In the genomic region with DNA sequence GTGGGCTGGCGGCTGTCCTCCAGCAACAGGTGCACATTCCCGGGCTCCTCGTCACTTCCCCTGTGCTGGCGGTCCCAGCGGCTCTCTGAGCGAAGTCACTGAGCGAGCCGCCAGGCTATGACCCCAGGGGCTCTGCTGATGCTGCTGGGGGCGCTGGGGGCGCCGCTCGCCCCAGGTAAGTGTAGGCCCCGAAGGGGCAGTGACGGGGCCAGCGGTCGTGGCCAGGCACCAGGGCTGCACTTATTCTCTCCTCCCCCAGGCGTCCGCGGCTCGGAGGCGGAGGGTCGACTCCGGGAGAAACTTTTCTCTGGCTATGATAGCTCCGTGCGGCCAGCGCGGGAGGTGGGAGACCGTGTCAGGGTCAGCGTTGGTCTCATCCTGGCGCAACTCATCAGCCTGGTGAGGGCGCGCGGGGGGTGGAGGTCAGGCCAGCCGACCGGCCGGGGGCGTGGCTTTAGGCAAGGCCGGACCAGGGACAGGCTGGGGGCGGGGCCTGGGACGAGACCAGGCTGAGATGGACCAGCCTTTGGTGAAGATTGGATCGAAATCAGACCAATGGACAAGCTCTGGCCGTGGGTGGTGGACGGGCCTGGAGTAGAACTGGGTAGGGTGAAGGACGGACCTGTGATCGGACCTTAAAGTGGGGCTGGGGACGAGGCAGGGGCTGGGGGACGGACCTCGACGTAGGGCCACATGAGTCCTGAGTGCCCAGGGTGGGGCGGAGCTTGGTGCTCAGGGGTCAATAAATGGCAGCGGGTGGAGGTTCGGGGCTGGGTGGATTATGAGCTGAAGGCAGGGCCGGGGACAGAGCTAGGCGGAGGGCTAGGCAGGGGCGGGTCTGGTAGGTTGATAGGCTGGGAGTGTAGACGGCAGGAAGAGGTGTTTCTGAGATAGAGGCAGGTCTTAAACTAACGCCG, we compare ENCODE assay signal across 1 cellular context.
TF ChIP-seq lines count a peak whose summit lies in the region.

A gene with protein sequence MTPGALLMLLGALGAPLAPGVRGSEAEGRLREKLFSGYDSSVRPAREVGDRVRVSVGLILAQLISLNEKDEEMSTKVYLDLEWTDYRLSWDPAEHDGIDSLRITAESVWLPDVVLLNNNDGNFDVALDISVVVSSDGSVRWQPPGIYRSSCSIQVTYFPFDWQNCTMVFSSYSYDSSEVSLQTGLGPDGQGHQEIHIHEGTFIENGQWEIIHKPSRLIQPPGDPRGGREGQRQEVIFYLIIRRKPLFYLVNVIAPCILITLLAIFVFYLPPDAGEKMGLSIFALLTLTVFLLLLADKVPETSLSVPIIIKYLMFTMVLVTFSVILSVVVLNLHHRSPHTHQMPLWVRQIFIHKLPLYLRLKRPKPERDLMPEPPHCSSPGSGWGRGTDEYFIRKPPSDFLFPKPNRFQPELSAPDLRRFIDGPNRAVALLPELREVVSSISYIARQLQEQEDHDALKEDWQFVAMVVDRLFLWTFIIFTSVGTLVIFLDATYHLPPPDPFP (plus strand): TSS at position 51 of the 917 bp plus-strand sequence. CDS start 67 bp downstream, at position 118.

TF ChIP-seq in HepG2, 621 proteins besides CTCF, POLR2A, EP300 and RAD21 (continued from another document and continues in another):
- TF ChIP-seq, protein P1, sequence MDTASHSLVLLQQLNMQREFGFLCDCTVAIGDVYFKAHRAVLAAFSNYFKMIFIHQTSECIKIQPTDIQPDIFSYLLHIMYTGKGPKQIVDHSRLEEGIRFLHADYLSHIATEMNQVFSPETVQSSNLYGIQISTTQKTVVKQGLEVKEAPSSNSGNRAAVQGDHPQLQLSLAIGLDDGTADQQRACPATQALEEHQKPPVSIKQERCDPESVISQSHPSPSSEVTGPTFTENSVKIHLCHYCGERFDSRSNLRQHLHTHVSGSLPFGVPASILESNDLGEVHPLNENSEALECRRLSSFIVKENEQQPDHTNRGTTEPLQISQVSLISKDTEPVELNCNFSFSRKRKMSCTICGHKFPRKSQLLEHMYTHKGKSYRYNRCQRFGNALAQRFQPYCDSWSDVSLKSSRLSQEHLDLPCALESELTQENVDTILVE (CRISPR knock-in tag; IDR thresholded peaks at IDR 0.05): no peak
- TF ChIP-seq KLF11 (CRISPR knock-in tag; IDR thresholded peaks at IDR 0.05) (no peak; the same call in 1 of the 2 replicates), ZFP1 (CRISPR knock-in tag; IDR thresholded peaks at IDR 0.05) (no peak), ERF (CRISPR knock-in tag; IDR thresholded peaks at IDR 0.05) (no peak), ZMYM4 (CRISPR knock-in tag; IDR thresholded peaks at IDR 0.05) (no peak), ZNF33B (CRISPR knock-in tag; IDR thresholded peaks at IDR 0.05) (no peak), ZNF570 (CRISPR knock-in tag; IDR thresholded peaks at IDR 0.05; ENCODE audit: borderline replicate concordance) (no peak), PAF1 (CRISPR knock-in tag; IDR thresholded peaks at IDR 0.05) (no peak), U2AF2 (IDR thresholded peaks at IDR 0.05; ENCODE audit: low read depth, low read length) (no peak), ZKSCAN5 (CRISPR knock-in tag; IDR thresholded peaks at IDR 0.05) (no peak), MAZ (IDR thresholded peaks at IDR 0.05; ENCODE audit: borderline replicate concordance, low read depth, low read length) (peak; percentile 56; the same call in 1 of the 2 replicates), MAZ (CRISPR knock-in tag; IDR thresholded peaks at IDR 0.05; ENCODE audit: low read depth) (peak; percentile 82), RBM22 (optimal IDR thresholded peaks at IDR 0.05; ENCODE audit: low read length) (no peak), CCAR2 (optimal IDR thresholded peaks at IDR 0.05; ENCODE audit: low read depth, low read length) (no peak), ISL2 (CRISPR knock-in tag; IDR thresholded peaks at IDR 0.05) (no peak), ZBTB3 (CRISPR knock-in tag; IDR thresholded peaks at IDR 0.05; ENCODE audit: borderline replicate concordance, low read depth) (no peak), FIP1L1 (IDR thresholded peaks at IDR 0.05; ENCODE audit: borderline replicate concordance, insufficient read depth, low read depth, low read length) (peak; percentile 75; the same call in 1 of the 2 replicates), ZSCAN29 (CRISPR knock-in tag; conservative IDR thresholded peaks at IDR 0.05) (no peak), YEATS2 (CRISPR knock-in tag; IDR thresholded peaks at IDR 0.05; ENCODE audit: borderline replicate concordance) (peak; percentile 33; the same call in 1 of the 2 replicates), YEATS4 (CRISPR knock-in tag; IDR thresholded peaks at IDR 0.05; ENCODE audit: borderline replicate concordance) (no peak), MAFF (IDR thresholded peaks at IDR 0.05; ENCODE audit: low read depth, low read length) (no peak), PCBP2 (optimal IDR thresholded peaks at IDR 0.05; ENCODE audit: low read depth, low read length, poor library complexity, severe bottlenecking) (no peak), ZBTB7B (CRISPR knock-in tag; IDR thresholded peaks at IDR 0.05) (peak; percentile 87; the same call in 1 of the 2 replicates), SMARCE1 (IDR thresholded peaks at IDR 0.05; ENCODE audit: borderline replicate concordance) (no peak), AHR (CRISPR knock-in tag; IDR thresholded peaks at IDR 0.05) (no peak), ARID2 (CRISPR knock-in tag; IDR thresholded peaks at IDR 0.05; ENCODE audit: borderline replicate concordance) (no peak), ZNF451 (CRISPR knock-in tag; IDR thresholded peaks at IDR 0.05) (peak; percentile 67; the same call in 1 of the 2 replicates), ZNF260 (CRISPR knock-in tag; IDR thresholded peaks at IDR 0.05; ENCODE audit: borderline replicate concordance, low read depth) (no peak), GATAD2A (CRISPR knock-in tag; IDR thresholded peaks at IDR 0.05) (peak; percentile 58), ZNF530 (CRISPR knock-in tag; IDR thresholded peaks at IDR 0.05; ENCODE audit: low read depth) (no peak), ZNF556 (CRISPR knock-in tag; IDR thresholded peaks at IDR 0.05; ENCODE audit: borderline replicate concordance) (peak; percentile 90), SNRNP70 (IDR thresholded peaks at IDR 0.05; ENCODE audit: low read depth, low read length) (no peak), GTF3A (CRISPR knock-in tag; conservative IDR thresholded peaks at IDR 0.05) (0 out of 2 replicates have a peak, but pooled peaks have one; percentile 52), ARNTL (CRISPR knock-in tag; IDR thresholded peaks at IDR 0.05) (peak; percentile 64; the same call in 1 of the 2 replicates), ZSCAN21 (CRISPR knock-in tag; IDR thresholded peaks at IDR 0.05; ENCODE audit: borderline replicate concordance) (peak; percentile 68), ARNT (IDR thresholded peaks at IDR 0.05) (no peak), ZBTB1 (CRISPR knock-in tag; IDR thresholded peaks at IDR 0.05; ENCODE audit: borderline replicate concordance) (no peak), ZNF546 (CRISPR knock-in tag; conservative IDR thresholded peaks at IDR 0.05) (no peak), ZMYM2 (CRISPR knock-in tag; IDR thresholded peaks at IDR 0.05) (no peak), ZNF354B (CRISPR knock-in tag; IDR thresholded peaks at IDR 0.05) (no peak), MTA3 (CRISPR knock-in tag; IDR thresholded peaks at IDR 0.05) (no peak)
- TF ChIP-seq, protein P2, sequence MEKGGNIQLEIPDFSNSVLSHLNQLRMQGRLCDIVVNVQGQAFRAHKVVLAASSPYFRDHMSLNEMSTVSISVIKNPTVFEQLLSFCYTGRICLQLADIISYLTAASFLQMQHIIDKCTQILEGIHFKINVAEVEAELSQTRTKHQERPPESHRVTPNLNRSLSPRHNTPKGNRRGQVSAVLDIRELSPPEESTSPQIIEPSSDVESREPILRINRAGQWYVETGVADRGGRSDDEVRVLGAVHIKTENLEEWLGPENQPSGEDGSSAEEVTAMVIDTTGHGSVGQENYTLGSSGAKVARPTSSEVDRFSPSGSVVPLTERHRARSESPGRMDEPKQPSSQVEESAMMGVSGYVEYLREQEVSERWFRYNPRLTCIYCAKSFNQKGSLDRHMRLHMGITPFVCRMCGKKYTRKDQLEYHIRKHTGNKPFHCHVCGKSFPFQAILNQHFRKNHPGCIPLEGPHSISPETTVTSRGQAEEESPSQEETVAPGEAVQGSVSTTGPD (CRISPR knock-in tag; IDR thresholded peaks at IDR 0.05): no peak
- TF ChIP-seq, protein P3, sequence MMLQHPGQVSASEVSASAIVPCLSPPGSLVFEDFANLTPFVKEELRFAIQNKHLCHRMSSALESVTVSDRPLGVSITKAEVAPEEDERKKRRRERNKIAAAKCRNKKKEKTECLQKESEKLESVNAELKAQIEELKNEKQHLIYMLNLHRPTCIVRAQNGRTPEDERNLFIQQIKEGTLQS (CRISPR knock-in tag; IDR thresholded peaks at IDR 0.05): no peak
- TF ChIP-seq, protein P4, sequence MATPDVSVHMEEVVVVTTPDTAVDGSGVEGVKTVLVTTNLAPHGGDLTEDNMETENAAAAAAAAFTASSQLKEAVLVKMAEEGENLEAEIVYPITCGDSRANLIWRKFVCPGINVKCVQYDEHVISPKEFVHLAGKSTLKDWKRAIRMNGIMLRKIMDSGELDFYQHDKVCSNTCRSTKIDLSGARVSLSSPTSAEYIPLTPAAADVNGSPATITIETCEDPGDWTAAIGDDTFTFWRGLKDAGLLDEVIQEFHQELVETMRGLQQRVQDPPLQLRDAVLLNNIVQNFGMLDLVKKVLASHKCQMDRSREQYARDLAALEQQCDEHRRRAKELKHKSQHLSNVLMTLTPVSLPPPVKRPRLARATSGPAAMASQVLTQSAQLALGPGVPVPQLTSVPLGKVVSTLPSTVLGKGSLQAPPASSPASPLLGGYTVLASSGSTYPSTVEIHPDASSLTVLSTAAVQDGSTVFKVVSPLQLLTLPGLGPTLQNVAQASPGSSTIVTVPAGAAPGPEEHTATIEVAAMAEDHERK (CRISPR knock-in tag; IDR thresholded peaks at IDR 0.05; ENCODE audit: low read depth): no peak
- TF ChIP-seq, protein P5, sequence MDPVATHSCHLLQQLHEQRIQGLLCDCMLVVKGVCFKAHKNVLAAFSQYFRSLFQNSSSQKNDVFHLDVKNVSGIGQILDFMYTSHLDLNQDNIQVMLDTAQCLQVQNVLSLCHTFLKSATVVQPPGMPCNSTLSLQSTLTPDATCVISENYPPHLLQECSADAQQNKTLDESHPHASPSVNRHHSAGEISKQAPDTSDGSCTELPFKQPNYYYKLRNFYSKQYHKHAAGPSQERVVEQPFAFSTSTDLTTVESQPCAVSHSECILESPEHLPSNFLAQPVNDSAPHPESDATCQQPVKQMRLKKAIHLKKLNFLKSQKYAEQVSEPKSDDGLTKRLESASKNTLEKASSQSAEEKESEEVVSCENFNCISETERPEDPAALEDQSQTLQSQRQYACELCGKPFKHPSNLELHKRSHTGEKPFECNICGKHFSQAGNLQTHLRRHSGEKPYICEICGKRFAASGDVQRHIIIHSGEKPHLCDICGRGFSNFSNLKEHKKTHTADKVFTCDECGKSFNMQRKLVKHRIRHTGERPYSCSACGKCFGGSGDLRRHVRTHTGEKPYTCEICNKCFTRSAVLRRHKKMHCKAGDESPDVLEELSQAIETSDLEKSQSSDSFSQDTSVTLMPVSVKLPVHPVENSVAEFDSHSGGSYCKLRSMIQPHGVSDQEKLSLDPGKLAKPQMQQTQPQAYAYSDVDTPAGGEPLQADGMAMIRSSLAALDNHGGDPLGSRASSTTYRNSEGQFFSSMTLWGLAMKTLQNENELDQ (CRISPR knock-in tag; IDR thresholded peaks at IDR 0.05; ENCODE audit: borderline replicate concordance): no peak
- TF ChIP-seq, protein P6, sequence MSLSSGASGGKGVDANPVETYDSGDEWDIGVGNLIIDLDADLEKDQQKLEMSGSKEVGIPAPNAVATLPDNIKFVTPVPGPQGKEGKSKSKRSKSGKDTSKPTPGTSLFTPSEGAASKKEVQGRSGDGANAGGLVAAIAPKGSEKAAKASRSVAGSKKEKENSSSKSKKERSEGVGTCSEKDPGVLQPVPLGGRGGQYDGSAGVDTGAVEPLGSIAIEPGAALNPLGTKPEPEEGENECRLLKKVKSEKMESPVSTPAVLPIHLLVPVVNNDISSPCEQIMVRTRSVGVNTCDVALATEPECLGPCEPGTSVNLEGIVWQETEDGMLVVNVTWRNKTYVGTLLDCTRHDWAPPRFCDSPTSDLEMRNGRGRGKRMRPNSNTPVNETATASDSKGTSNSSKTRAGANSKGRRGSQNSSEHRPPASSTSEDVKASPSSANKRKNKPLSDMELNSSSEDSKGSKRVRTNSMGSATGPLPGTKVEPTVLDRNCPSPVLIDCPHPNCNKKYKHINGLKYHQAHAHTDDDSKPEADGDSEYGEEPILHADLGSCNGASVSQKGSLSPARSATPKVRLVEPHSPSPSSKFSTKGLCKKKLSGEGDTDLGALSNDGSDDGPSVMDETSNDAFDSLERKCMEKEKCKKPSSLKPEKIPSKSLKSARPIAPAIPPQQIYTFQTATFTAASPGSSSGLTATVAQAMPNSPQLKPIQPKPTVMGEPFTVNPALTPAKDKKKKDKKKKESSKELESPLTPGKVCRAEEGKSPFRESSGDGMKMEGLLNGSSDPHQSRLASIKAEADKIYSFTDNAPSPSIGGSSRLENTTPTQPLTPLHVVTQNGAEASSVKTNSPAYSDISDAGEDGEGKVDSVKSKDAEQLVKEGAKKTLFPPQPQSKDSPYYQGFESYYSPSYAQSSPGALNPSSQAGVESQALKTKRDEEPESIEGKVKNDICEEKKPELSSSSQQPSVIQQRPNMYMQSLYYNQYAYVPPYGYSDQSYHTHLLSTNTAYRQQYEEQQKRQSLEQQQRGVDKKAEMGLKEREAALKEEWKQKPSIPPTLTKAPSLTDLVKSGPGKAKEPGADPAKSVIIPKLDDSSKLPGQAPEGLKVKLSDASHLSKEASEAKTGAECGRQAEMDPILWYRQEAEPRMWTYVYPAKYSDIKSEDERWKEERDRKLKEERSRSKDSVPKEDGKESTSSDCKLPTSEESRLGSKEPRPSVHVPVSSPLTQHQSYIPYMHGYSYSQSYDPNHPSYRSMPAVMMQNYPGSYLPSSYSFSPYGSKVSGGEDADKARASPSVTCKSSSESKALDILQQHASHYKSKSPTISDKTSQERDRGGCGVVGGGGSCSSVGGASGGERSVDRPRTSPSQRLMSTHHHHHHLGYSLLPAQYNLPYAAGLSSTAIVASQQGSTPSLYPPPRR (CRISPR knock-in tag; IDR thresholded peaks at IDR 0.05; ENCODE audit: borderline replicate concordance): no peak; the same call in 1 of the 2 replicates
- TF ChIP-seq, protein P7, sequence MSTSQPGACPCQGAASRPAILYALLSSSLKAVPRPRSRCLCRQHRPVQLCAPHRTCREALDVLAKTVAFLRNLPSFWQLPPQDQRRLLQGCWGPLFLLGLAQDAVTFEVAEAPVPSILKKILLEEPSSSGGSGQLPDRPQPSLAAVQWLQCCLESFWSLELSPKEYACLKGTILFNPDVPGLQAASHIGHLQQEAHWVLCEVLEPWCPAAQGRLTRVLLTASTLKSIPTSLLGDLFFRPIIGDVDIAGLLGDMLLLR (CRISPR knock-in tag; IDR thresholded peaks at IDR 0.05): no peak
